In the genomic region with DNA sequence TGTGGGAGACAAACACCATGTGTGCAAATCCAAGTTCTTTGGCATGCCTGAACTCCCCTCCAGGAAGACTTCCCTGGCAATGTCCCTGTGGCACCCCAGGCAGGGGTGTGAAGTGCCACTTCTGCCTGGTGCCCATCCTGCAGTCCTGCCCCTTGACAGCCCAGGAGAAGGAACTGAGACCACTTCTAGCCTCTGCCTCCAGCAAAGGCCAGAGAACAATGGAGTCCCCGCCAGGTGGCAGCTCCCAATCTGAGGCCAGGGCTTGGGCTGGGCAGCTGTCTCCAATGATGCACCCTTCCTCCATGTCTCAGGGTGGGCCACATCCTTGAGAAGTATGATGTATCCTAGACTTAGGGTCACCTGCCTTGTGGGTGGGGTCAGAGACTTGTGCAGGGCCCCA, we compare ENCODE assay signal across 1 cellular context.
TF ChIP-seq lines count a peak whose summit lies in the region.

No MANE protein-coding gene starts in this region.

TF ChIP-seq in GM23338, 12 proteins besides CTCF, POLR2A, EP300 and RAD21 (continued from another document):
- TF ChIP-seq ZNF462 (CRISPR knock-in tag; IDR thresholded peaks at IDR 0.05) (no peak), JUNB (IDR thresholded peaks at IDR 0.05; ENCODE audit: unreplicated experiment) (no peak), EZH2 (IDR thresholded peaks at IDR 0.05; ENCODE audit: low read depth, unreplicated experiment) (no peak), EZH2phosphoT487 (IDR thresholded peaks at IDR 0.05; ENCODE audit: unreplicated experiment) (no peak), STAT1 (IDR thresholded peaks at IDR 0.05; ENCODE audit: unreplicated experiment) (no peak), POLR2AphosphoS5 (IDR thresholded peaks at IDR 0.05; ENCODE audit: low read depth) (no peak)
- TF ChIP-seq, protein P1, sequence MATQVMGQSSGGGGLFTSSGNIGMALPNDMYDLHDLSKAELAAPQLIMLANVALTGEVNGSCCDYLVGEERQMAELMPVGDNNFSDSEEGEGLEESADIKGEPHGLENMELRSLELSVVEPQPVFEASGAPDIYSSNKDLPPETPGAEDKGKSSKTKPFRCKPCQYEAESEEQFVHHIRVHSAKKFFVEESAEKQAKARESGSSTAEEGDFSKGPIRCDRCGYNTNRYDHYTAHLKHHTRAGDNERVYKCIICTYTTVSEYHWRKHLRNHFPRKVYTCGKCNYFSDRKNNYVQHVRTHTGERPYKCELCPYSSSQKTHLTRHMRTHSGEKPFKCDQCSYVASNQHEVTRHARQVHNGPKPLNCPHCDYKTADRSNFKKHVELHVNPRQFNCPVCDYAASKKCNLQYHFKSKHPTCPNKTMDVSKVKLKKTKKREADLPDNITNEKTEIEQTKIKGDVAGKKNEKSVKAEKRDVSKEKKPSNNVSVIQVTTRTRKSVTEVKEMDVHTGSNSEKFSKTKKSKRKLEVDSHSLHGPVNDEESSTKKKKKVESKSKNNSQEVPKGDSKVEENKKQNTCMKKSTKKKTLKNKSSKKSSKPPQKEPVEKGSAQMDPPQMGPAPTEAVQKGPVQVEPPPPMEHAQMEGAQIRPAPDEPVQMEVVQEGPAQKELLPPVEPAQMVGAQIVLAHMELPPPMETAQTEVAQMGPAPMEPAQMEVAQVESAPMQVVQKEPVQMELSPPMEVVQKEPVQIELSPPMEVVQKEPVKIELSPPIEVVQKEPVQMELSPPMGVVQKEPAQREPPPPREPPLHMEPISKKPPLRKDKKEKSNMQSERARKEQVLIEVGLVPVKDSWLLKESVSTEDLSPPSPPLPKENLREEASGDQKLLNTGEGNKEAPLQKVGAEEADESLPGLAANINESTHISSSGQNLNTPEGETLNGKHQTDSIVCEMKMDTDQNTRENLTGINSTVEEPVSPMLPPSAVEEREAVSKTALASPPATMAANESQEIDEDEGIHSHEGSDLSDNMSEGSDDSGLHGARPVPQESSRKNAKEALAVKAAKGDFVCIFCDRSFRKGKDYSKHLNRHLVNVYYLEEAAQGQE (IDR thresholded peaks at IDR 0.05; ENCODE audit: unreplicated experiment) = no peak
